Comparison of ENCODE assay signal across 27 cellular contexts in genomic region chr10:77687018-77687417, GRCh38. TPM values are rescaled to one million over a fixed set of nuclear protein-coding genes. Genes with fewer than 3 reads are reported as not detected.
"Had no signal": no experiment of that assay in that cellular context is flagged by ENCODE, and none has a peak within 500 bp of the region (broad histone marks: within the 10 kb centered on the region; RNA-seq: fewer than 3 reads in every experiment).

No MANE protein-coding gene starts in this region.

- H3K4me1 ChIP-seq: gastrocnemius medialis, prostate gland, testis, uterus had no signal

- H3K4me3 Mint-ChIP-seq: activated naive CD8-positive, alpha-beta T cell; activated T-cell treated with anti-CD3 and anti-CD28 coated beads, Interleukin-2, amount 50 U/mL, for 72 hours; central memory CD8-positive, alpha-beta T cell; immature natural killer cell; mesothelial cell of epicardium; naive B cell; nephron progenitor cell had no signal

- ATAC-seq: activated T-cell treated with anti-CD3 and anti-CD28 coated beads, Interleukin-2, amount 50 U/mL, for 72 hours; gastrocnemius medialis; left colon; pancreas; sciatic nerve; stimulated activated naive CD8-positive, alpha-beta T cell treated with anti-CD3 and anti-CD28 coated beads, Interleukin-15, Interleukin-2, amounts not matched to agents 100 U/mL and 50 U/mL, for 24 hours had no signal

- H3K27ac ChIP-seq: gastrocnemius medialis, pancreas, prostate gland, skin epidermis, testis, uterus had no signal

- H3K9me3 ChIP-seq: gastrocnemius medialis, pancreas, prostate gland, testis, uterus had no signal

- H3K4me1 Mint-ChIP-seq: central memory CD8-positive, alpha-beta T cell; immature natural killer cell; mesothelial cell of epicardium; naive B cell had no signal

- DNase-seq: activated CD4-positive, alpha-beta T cell treated with anti-CD3 and anti-CD28 coated beads for 4 hours; activated CD4-positive, alpha-beta T cell treated with anti-CD3 and anti-CD28 coated beads, Interleukin-2, amount 50 U/mL, for 4 hours; activated naive CD4-positive, alpha-beta T cell treated with Interleukin-2 at 50 U/mL for 16 hours; activated T-cell treated with anti-CD3 and anti-CD28 coated beads for 4 hours; activated T-cell treated with anti-CD3 and anti-CD28 coated beads, Interleukin-2, amount 50 U/mL, for 72 hours; anterior cingulate cortex; effector CD8-positive, alpha-beta T cell; gastrocnemius medialis; immature natural killer cell; kidney; left colon; mammary epithelial cell; naive B cell; nephron progenitor cell; pancreas; stimulated activated CD4-positive, alpha-beta T cell treated with anti-CD3 and anti-CD28 coated beads, Interleukin-12 subunit alpha, Interleukin-12 subunit beta, amount 100 ng/mL, for 4 hours; stimulated activated CD4-positive, alpha-beta T cell treated with anti-CD3 and anti-CD28 coated beads, Interleukin-4, amount 100 ng/mL, for 1 hour; stimulated activated naive CD8-positive, alpha-beta T cell treated with anti-CD3 and anti-CD28 coated beads, Interleukin-15, Interleukin-2, amounts not matched to agents 100 U/mL and 50 U/mL, for 24 hours; testis; trophoblast cell; uterus had no signal

- H3K36me3 Mint-ChIP-seq: activated naive CD8-positive, alpha-beta T cell; immature natural killer cell; mesothelial cell of epicardium; naive B cell had no signal

- H3K27ac Mint-ChIP-seq: activated naive CD8-positive, alpha-beta T cell; activated T-cell treated with anti-CD3 and anti-CD28 coated beads, Interleukin-2, amount 50 U/mL, for 72 hours; immature natural killer cell; mesothelial cell of epicardium had no signal

- H3K36me3 ChIP-seq: gastrocnemius medialis, pancreas, prostate gland, uterus had no signal

- H3K27me3 ChIP-seq: pancreas, testis, uterus had no signal

- H3K4me3 ChIP-seq: gastrocnemius medialis, pancreas, prostate gland, skin epidermis, testis, uterus had no signal

- H3K9me3 Mint-ChIP-seq: central memory CD8-positive, alpha-beta T cell; mesothelial cell of epicardium had no signal

RNA-seq across cellular contexts. Expression of gene KCNMA1, which starts 49.4 kb away (rescaled TPM):
- polyA plus RNA-seq: immature natural killer cell had no signal
